Comparison of ENCODE assay signal across 9 cellular contexts in the genomic region with DNA sequence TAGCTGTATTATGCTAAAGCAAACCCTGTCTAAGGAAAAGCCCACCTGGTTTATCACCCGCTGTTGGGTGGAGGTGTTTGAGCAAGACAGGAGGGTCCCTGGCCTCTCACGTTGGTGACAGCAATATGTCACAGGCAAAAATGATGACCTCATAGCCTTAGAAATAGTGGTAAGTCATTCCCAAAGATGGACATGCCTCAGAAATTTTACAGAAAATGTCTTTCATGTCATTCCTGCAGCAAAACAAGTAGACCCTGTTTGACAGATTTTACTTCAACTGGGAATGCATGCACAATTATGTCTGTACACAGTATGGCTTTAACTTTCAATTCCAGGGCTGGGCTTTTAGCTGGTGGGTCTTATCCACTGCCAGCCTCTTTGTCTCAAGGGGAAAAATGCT.
"Had no signal": no experiment of that assay in that cellular context is flagged by ENCODE, and none has a peak within 500 bp of the region (broad histone marks: within the 10 kb centered on the region; RNA-seq: fewer than 3 reads in every experiment).

No MANE protein-coding gene starts in this region.

- H3K27ac ChIP-seq: HL-60, KMS-11 had no signal

- H2AFZ ChIP-seq: GM23338 had no signal

- DNase-seq: H9, HCEC 1CT, HFFc6, KBM-7 had no signal

- H3K4me2 ChIP-seq: GM23338, KMS-11 had no signal

- ATAC-seq: GM23338 had no signal

- H3K9ac ChIP-seq: KMS-11 had no signal

- FAIRE-seq: H1, H54 had no signal

- H3K4me3 ChIP-seq: GM23338 had no signal
